1 cellular context compared by ENCODE assay signal in genomic region chr18:11849845-11850747, GRCh38.
TF ChIP-seq lines count a peak whose summit lies in the region.

No MANE protein-coding gene starts in this region.

TF ChIP-seq in HCT116, 20 proteins besides CTCF, POLR2A, EP300 and RAD21:
- TF ChIP-seq POLR2AphosphoS5 (IDR thresholded peaks at IDR 0.05; ENCODE audit: low read depth, low read length) (0 out of 2 replicates have a peak, but pooled peaks have one; percentile 28), YY1 (IDR thresholded peaks at IDR 0.05; ENCODE audit: extremely low read depth, insufficient replicate concordance, low read depth, low read length) (peak; percentile 4), SP1 (IDR thresholded peaks at IDR 0.05; ENCODE audit: low read depth) (no peak), TCF7L2 (IDR thresholded peaks at IDR 0.05; ENCODE audit: borderline replicate concordance, extremely low read depth, insufficient read depth, insufficient read length) (peak; percentile 78), EGR1 (IDR thresholded peaks at IDR 0.05; ENCODE audit: low read depth) (no peak), ZNF274 (IDR thresholded peaks at IDR 0.05; ENCODE audit: low read depth, low read length) (no peak), MAX (IDR thresholded peaks at IDR 0.05) (no peak)
- TF ChIP-seq, protein P1, sequence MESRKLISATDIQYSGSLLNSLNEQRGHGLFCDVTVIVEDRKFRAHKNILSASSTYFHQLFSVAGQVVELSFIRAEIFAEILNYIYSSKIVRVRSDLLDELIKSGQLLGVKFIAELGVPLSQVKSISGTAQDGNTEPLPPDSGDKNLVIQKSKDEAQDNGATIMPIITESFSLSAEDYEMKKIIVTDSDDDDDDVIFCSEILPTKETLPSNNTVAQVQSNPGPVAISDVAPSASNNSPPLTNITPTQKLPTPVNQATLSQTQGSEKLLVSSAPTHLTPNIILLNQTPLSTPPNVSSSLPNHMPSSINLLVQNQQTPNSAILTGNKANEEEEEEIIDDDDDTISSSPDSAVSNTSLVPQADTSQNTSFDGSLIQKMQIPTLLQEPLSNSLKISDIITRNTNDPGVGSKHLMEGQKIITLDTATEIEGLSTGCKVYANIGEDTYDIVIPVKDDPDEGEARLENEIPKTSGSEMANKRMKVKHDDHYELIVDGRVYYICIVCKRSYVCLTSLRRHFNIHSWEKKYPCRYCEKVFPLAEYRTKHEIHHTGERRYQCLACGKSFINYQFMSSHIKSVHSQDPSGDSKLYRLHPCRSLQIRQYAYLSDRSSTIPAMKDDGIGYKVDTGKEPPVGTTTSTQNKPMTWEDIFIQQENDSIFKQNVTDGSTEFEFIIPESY (IDR thresholded peaks at IDR 0.05; ENCODE audit: extremely low read depth, insufficient replicate concordance, low read length) = no peak
